Comparison of ENCODE assay signal across 19 cellular contexts in the genomic region with DNA sequence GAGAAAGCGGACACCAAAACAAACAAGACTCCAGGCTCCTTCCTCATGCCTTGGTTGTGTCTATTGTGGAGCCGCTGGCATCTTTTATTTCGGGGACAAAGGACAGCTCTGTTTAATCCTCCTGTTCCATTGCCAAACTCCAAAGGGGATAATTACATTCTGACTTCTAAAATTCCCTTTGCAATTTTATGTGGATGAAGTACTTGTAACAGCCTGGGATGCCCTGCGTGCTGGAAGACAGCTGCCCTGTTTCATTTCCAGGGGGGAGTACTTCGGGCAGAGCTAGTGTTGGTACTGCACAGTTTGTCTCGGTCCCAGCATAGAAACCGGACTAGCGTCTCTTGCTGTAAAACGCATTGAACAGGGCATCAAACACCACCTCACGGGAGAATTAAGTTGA.
DNase-seq lines count a peak whose midpoint lies in the region; ATAC-seq and TF ChIP-seq lines count a peak whose summit lies in the region.
"Had no signal": no experiment of that assay in that cellular context is flagged by ENCODE, and none has a peak within 500 bp of the region (broad histone marks: within the 10 kb centered on the region; RNA-seq: fewer than 3 reads in every experiment).

No MANE protein-coding gene starts in this region.

- no peak overlapping the region for H2BK15ac ChIP-seq in H9 (ENCODE audit: low read depth, low read length)

- WGBS in H9 (ENCODE audit: extremely low coverage, insufficient read length, low lambda C conversion rate) = no CpG with 5 or more reads among the region's 10 CpGs

- no peak overlapping the region for H2BK20ac ChIP-seq in H9 (ENCODE audit: low read depth, low read length, poor library complexity, severe bottlenecking)

- H2BK120ac ChIP-seq in H9 (ENCODE audit: low read depth, low read length, poor library complexity, severe bottlenecking) = no peak overlapping the region

- CTCF ChIA-PET in WTC11 (lab: Charles Lee) = interaction anchor here (1.0 to 1.4 kb wide), 4 partner anchors 20 to 537 kb away, joined by 3 to 4 read pairs (median 4); no protein-coding TSS in a partner anchor

- no peaks in the 10 kb centered on the region for H3K36me3 Mint-ChIP-seq in brain
- H3K36me3 Mint-ChIP-seq in mesothelial cell of epicardium = no peaks in the 10 kb centered on the region
- peaks cover 6 to 9% (median 7%) of the 10 kb centered on the region in 3 experiments for H3K36me3 Mint-ChIP-seq in H9 (ENCODE audit: insufficient read depth in 1 of 3, low read depth in 3 of 3)
- H3K36me3 Mint-ChIP-seq in WTC11 = peaks cover 11% of the 10 kb centered on the region
- H3K36me3 Mint-ChIP-seq: CD4-positive, alpha-beta memory T cell; T-cell had no signal

- H2BK5ac ChIP-seq in H9 (ENCODE audit: insufficient read length, low read length) = no peak overlapping the region

- H3K56ac ChIP-seq in H9 (ENCODE audit: insufficient read length, low read depth, low read length) = no peak overlapping the region

- H3K14ac ChIP-seq in H9 (ENCODE audit: insufficient read depth, low read length) = no peak overlapping the region

- H3K27me3 Mint-ChIP-seq in brain (no peaks in the 10 kb centered on the region), mesothelial cell of epicardium (ENCODE audit: low read depth) (no peaks in the 10 kb centered on the region), H9 (ENCODE audit: low read depth) (no peaks in the 10 kb centered on the region), WTC11 (ENCODE audit: low read depth) (peaks cover 2% of the 10 kb centered on the region; the same call in 1 of the 2 replicates)
- H3K27me3 Mint-ChIP-seq: progenitor cell of endocrine pancreas had no signal

- no peaks in the 10 kb centered on the region for H3K9me3 ChIP-seq in H9 (ENCODE audit: control insufficient read depth, low read depth, low read length)
- H3K9me3 ChIP-seq: left ventricle myocardium inferior, uterus had no signal

- H2AK5ac ChIP-seq in H9 (ENCODE audit: insufficient read length, low read length) = no peak overlapping the region

- no peak overlapping the region for H3K18ac ChIP-seq in H9 (ENCODE audit: insufficient read length, low read depth, low read length)

- H3T11ph ChIP-seq in H9 (ENCODE audit: low read length) = no peak overlapping the region

- 0 out of 2 replicates have a peak, but pooled peaks cover 5% of the 10 kb centered on the region for H3K4me1 ChIP-seq in H9 (ENCODE audit: insufficient read depth, low read length)
- H3K4me1 ChIP-seq: left ventricle myocardium inferior, uterus had no signal

- DNase-seq in C1 segment of cervical spinal cord (lab: John Stamatoyannopoulos, UW) = peak in 9 of 14 donors; percentile 13 to 60 (median 34)
- peak; percentile 21 for DNase-seq in NCI-H1092 (lab: John Stamatoyannopoulos, UW)
- DNase-seq in mesothelial cell of epicardium (ENCODE audit: low spot score in 2 of 2, unreplicated experiment in 2 of 2) = no peak
- no peak for DNase-seq in H9
- DNase-seq in NCI-H526 treated with DMSO at 0.1 percent for 48 hours (lab: John Stamatoyannopoulos, UW) = no peak
- DNase-seq in WTC11 (ENCODE audit: low spot score) = no peak
- no peak for DNase-seq in D341Med (ENCODE audit: low spot score)
- DNase-seq: activated naive CD4-positive, alpha-beta T cell; CD4-positive, alpha-beta memory T cell; cortex of kidney; HFFc6; left ventricle myocardium inferior; SHP77; small intestine; stimulated activated CD4-positive, alpha-beta T cell treated with anti-CD3 and anti-CD28 coated beads, Interleukin-4, amount 100 ng/mL, for 24 hours; T-cell; uterus had no signal

- no peak overlapping the region for H4K8ac ChIP-seq in H9 (replicated peaks; ENCODE audit: insufficient read length, low read depth, low read length)

- H3K4me1 Mint-ChIP-seq in brain (peaks cover 26% of the 10 kb centered on the region), mesothelial cell of epicardium (peaks cover 23% of the 10 kb centered on the region), H9 (peaks cover 16% of the 10 kb centered on the region in 2 experiments), WTC11 (peaks cover 17% of the 10 kb centered on the region)
- H3K4me1 Mint-ChIP-seq: CD4-positive, alpha-beta memory T cell; T-cell had no signal

- POLR2A ChIA-PET in WTC11 (lab: Charles Lee) = no interaction called here

- H4K5ac ChIP-seq in H9 (ENCODE audit: insufficient read length, low read depth, low read length) = no peak overlapping the region

- no peak overlapping the region for H2BK12ac ChIP-seq in H9 (ENCODE audit: insufficient read length, low read depth, low read length)

- H4K91ac ChIP-seq in H9 (ENCODE audit: insufficient read length, low read depth, low read length) = no peak overlapping the region

- H3K4ac ChIP-seq in H9 (ENCODE audit: low read depth, low read length) = no peak overlapping the region

- no peak for TF ChIP-seq CTCF in brain (conservative IDR thresholded peaks at IDR 0.05)
- no peak for TF ChIP-seq CTCF in mesothelial cell of epicardium (IDR thresholded peaks at IDR 0.05; ENCODE audit: unreplicated experiment)
- no peak for TF ChIP-seq CTCF in H9 (conservative IDR thresholded peaks at IDR 0.05)
- no peak for TF ChIP-seq CTCF in WTC11 (IDR thresholded peaks at IDR 0.05)

- H3K79me1 ChIP-seq in H9 (ENCODE audit: insufficient read depth, low read depth, low read length, poor library complexity, severe bottlenecking) = no peaks in the 10 kb centered on the region

- H3K4me3 Mint-ChIP-seq in brain = peak overlapping the region in 3 of 5 experiments; percentile 35 to 76 (median 42)
- H3K4me3 Mint-ChIP-seq in mesothelial cell of epicardium = no peak overlapping the region
- H3K4me3 Mint-ChIP-seq in H9 = no peak overlapping the region
- no peak overlapping the region for H3K4me3 Mint-ChIP-seq in WTC11
- H3K4me3 Mint-ChIP-seq: CD4-positive, alpha-beta memory T cell; HFFc6; T-cell had no signal

- no peak overlapping the region for H3K27ac ChIP-seq in H9 (ENCODE audit: insufficient read length, low read depth, low read length)
- H3K27ac ChIP-seq: left ventricle myocardium inferior, uterus had no signal

- no peak overlapping the region for H3K9ac ChIP-seq in H9 (ENCODE audit: extremely low read depth, insufficient read length, low read length)

- no peak overlapping the region for H2AFZ ChIP-seq in H9 (ENCODE audit: low read length)

- ATAC-seq in WTC11 = no peak
- ATAC-seq: T-cell had no signal

- H3K27ac Mint-ChIP-seq in brain (peak overlapping the region; percentile 37 to 87 (median 81)), mesothelial cell of epicardium (peak overlapping the region; percentile 56), H9 (0 out of 7 replicates have a peak overlapping the region, but pooled peaks of 1 of the 3 experiments have one; percentile 32), WTC11 (no peak overlapping the region)
- H3K27ac Mint-ChIP-seq: CD4-positive, alpha-beta memory T cell; HFFc6; T-cell had no signal

- H3K9me3 Mint-ChIP-seq in brain (peaks cover 0 to 11% (median 5%) of the 10 kb centered on the region in 5 experiments), mesothelial cell of epicardium (no peaks in the 10 kb centered on the region), H9 (peaks cover 14 to 15% of the 10 kb centered on the region in 2 experiments), WTC11 (peaks cover 8% of the 10 kb centered on the region)
- H3K9me3 Mint-ChIP-seq: T-cell had no signal

- H3K79me2 ChIP-seq in H9 (ENCODE audit: insufficient read depth, low read length) = no peaks in the 10 kb centered on the region

- no peak overlapping the region for H3K4me2 ChIP-seq in H9 (ENCODE audit: insufficient read depth, insufficient read length, low read length)

- no peak overlapping the region for H3K23ac ChIP-seq in H9 (ENCODE audit: insufficient read length, low read depth, low read length)

- H3K27me3 ChIP-seq in H9 (ENCODE audit: insufficient read depth, low read length) = no peaks in the 10 kb centered on the region
- H3K27me3 ChIP-seq: uterus had no signal

- H3K23me2 ChIP-seq in H9 (ENCODE audit: insufficient read length, low read depth, low read length, poor library complexity, severe bottlenecking) = no peaks in the 10 kb centered on the region

- no peaks in the 10 kb centered on the region for H4K20me1 ChIP-seq in H9 (ENCODE audit: control insufficient read depth, insufficient read depth, insufficient read length)

TF ChIP-seq in WTC11, 78 proteins besides CTCF, POLR2A, EP300 and RAD21 (continues in another document):
- TF ChIP-seq GABPB1 (CRISPR knock-in tag; IDR thresholded peaks at IDR 0.05) (no peak), NR3C1 (CRISPR knock-in tag; conservative IDR thresholded peaks at IDR 0.05; ENCODE audit: low read depth) (no peak), FOXJ3 (CRISPR knock-in tag; IDR thresholded peaks at IDR 0.05; ENCODE audit: borderline replicate concordance) (no peak), EMX1 (CRISPR knock-in tag; IDR thresholded peaks at IDR 0.05) (no peak), ZNF423 (CRISPR knock-in tag; IDR thresholded peaks at IDR 0.05) (no peak)
- TF ChIP-seq, protein P1, sequence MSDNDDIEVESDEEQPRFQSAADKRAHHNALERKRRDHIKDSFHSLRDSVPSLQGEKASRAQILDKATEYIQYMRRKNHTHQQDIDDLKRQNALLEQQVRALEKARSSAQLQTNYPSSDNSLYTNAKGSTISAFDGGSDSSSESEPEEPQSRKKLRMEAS (CRISPR knock-in tag; IDR thresholded peaks at IDR 0.05) = no peak
- TF ChIP-seq, protein P2, sequence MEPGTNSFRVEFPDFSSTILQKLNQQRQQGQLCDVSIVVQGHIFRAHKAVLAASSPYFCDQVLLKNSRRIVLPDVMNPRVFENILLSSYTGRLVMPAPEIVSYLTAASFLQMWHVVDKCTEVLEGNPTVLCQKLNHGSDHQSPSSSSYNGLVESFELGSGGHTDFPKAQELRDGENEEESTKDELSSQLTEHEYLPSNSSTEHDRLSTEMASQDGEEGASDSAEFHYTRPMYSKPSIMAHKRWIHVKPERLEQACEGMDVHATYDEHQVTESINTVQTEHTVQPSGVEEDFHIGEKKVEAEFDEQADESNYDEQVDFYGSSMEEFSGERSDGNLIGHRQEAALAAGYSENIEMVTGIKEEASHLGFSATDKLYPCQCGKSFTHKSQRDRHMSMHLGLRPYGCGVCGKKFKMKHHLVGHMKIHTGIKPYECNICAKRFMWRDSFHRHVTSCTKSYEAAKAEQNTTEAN (CRISPR knock-in tag; IDR thresholded peaks at IDR 0.05) = no peak
- TF ChIP-seq, protein P3, sequence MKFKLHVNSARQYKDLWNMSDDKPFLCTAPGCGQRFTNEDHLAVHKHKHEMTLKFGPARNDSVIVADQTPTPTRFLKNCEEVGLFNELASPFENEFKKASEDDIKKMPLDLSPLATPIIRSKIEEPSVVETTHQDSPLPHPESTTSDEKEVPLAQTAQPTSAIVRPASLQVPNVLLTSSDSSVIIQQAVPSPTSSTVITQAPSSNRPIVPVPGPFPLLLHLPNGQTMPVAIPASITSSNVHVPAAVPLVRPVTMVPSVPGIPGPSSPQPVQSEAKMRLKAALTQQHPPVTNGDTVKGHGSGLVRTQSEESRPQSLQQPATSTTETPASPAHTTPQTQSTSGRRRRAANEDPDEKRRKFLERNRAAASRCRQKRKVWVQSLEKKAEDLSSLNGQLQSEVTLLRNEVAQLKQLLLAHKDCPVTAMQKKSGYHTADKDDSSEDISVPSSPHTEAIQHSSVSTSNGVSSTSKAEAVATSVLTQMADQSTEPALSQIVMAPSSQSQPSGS (CRISPR knock-in tag; IDR thresholded peaks at IDR 0.05; ENCODE audit: borderline replicate concordance, low read depth) = no peak

Comparison
In these comparisons a context has a peak if more than half of its experiments do, and no peak if none do; other contexts are left out.
1. DNase-seq: peak in C1 segment of cervical spinal cord (9 of 14) and NCI-H1092 (single experiment); none in mesothelial cell of epicardium (0 of 2), H9 (single experiment), NCI-H526 treated with DMSO at 0.1 percent for 48 hours (single experiment), WTC11 (single experiment) and D341Med (single experiment).
2. H3K4me3 Mint-ChIP-seq: peak in brain (3 of 5); none in mesothelial cell of epicardium (single experiment), H9 (0 of 2) and WTC11 (single experiment).